Comparison of ENCODE assay signal across 2 cellular contexts in genomic region chr22:43681724-43682360, GRCh38.
TF ChIP-seq lines count a peak whose summit lies in the region.

No MANE protein-coding gene starts in this region.

TF ChIP-seq in WTC11, 78 proteins besides CTCF, POLR2A, EP300 and RAD21:
- TF ChIP-seq ZBTB43 (CRISPR knock-in tag; IDR thresholded peaks at IDR 0.05), result no peak
- no peak for TF ChIP-seq USF2 (CRISPR knock-in tag; IDR thresholded peaks at IDR 0.05)
- TF ChIP-seq NFATC4 (CRISPR knock-in tag; IDR thresholded peaks at IDR 0.05), result no peak
- TF ChIP-seq ZNF317 (CRISPR knock-in tag; IDR thresholded peaks at IDR 0.05; ENCODE audit: borderline replicate concordance, low read depth), result no peak
- no peak for TF ChIP-seq SMAD3 (CRISPR knock-in tag; IDR thresholded peaks at IDR 0.05; ENCODE audit: borderline replicate concordance)
- TF ChIP-seq MAX (CRISPR knock-in tag; IDR thresholded peaks at IDR 0.05), result no peak
- TF ChIP-seq NR3C1 (CRISPR knock-in tag; conservative IDR thresholded peaks at IDR 0.05; ENCODE audit: low read depth), result no peak
- TF ChIP-seq E2F4 (CRISPR knock-in tag; IDR thresholded peaks at IDR 0.05; ENCODE audit: borderline replicate concordance, low read depth), result no peak
- TF ChIP-seq NR2C2 (CRISPR knock-in tag; IDR thresholded peaks at IDR 0.05), result no peak
- TF ChIP-seq ZNF232 (CRISPR knock-in tag; IDR thresholded peaks at IDR 0.05), result no peak

TF ChIP-seq in HepG2, 621 proteins besides CTCF, POLR2A, EP300 and RAD21 (continued from another document):
- TF ChIP-seq, protein P1, sequence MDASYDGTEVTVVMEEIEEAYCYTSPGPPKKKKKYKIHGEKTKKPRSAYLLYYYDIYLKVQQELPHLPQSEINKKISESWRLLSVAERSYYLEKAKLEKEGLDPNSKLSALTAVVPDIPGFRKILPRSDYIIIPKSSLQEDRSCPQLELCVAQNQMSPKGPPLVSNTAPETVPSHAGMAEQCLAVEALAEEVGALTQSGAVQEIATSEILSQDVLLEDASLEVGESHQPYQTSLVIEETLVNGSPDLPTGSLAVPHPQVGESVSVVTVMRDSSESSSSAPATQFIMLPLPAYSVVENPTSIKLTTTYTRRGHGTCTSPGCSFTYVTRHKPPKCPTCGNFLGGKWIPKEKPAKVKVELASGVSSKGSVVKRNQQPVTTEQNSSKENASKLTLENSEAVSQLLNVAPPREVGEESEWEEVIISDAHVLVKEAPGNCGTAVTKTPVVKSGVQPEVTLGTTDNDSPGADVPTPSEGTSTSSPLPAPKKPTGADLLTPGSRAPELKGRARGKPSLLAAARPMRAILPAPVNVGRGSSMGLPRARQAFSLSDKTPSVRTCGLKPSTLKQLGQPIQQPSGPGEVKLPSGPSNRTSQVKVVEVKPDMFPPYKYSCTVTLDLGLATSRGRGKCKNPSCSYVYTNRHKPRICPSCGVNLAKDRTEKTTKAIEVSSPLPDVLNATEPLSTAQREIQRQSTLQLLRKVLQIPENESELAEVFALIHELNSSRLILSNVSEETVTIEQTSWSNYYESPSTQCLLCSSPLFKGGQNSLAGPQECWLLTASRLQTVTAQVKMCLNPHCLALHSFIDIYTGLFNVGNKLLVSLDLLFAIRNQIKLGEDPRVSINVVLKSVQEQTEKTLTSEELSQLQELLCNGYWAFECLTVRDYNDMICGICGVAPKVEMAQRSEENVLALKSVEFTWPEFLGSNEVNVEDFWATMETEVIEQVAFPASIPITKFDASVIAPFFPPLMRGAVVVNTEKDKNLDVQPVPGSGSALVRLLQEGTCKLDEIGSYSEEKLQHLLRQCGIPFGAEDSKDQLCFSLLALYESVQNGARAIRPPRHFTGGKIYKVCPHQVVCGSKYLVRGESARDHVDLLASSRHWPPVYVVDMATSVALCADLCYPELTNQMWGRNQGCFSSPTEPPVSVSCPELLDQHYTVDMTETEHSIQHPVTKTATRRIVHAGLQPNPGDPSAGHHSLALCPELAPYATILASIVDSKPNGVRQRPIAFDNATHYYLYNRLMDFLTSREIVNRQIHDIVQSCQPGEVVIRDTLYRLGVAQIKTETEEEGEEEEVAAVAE (CRISPR knock-in tag; IDR thresholded peaks at IDR 0.05; ENCODE audit: borderline replicate concordance), result no peak
- TF ChIP-seq E2F1 (CRISPR knock-in tag; IDR thresholded peaks at IDR 0.05) (no peak), NR2C2 (CRISPR knock-in tag; IDR thresholded peaks at IDR 0.05; ENCODE audit: borderline replicate concordance) (no peak), AHR (CRISPR knock-in tag; IDR thresholded peaks at IDR 0.05) (no peak), REL (CRISPR knock-in tag; conservative IDR thresholded peaks at IDR 0.05) (no peak), KLF15 (CRISPR knock-in tag; IDR thresholded peaks at IDR 0.05; ENCODE audit: borderline replicate concordance) (no peak), ZNF282 (IDR thresholded peaks at IDR 0.05; ENCODE audit: partially characterized antibody) (no peak), RCOR2 (CRISPR knock-in tag; IDR thresholded peaks at IDR 0.05) (no peak), ZNF800 (CRISPR knock-in tag; IDR thresholded peaks at IDR 0.05) (no peak), SMYD3 (CRISPR knock-in tag; IDR thresholded peaks at IDR 0.05) (no peak), ZNF33B (CRISPR knock-in tag; IDR thresholded peaks at IDR 0.05) (no peak), ZBTB25 (CRISPR knock-in tag; IDR thresholded peaks at IDR 0.05) (no peak)
- TF ChIP-seq, protein P2, sequence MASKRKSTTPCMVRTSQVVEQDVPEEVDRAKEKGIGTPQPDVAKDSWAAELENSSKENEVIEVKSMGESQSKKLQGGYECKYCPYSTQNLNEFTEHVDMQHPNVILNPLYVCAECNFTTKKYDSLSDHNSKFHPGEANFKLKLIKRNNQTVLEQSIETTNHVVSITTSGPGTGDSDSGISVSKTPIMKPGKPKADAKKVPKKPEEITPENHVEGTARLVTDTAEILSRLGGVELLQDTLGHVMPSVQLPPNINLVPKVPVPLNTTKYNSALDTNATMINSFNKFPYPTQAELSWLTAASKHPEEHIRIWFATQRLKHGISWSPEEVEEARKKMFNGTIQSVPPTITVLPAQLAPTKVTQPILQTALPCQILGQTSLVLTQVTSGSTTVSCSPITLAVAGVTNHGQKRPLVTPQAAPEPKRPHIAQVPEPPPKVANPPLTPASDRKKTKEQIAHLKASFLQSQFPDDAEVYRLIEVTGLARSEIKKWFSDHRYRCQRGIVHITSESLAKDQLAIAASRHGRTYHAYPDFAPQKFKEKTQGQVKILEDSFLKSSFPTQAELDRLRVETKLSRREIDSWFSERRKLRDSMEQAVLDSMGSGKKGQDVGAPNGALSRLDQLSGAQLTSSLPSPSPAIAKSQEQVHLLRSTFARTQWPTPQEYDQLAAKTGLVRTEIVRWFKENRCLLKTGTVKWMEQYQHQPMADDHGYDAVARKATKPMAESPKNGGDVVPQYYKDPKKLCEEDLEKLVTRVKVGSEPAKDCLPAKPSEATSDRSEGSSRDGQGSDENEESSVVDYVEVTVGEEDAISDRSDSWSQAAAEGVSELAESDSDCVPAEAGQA (IDR thresholded peaks at IDR 0.05; ENCODE audit: low read depth), result no peak
- TF ChIP-seq, protein P2 (CRISPR knock-in tag; IDR thresholded peaks at IDR 0.05; ENCODE audit: borderline replicate concordance), result no peak
- TF ChIP-seq, protein P3, sequence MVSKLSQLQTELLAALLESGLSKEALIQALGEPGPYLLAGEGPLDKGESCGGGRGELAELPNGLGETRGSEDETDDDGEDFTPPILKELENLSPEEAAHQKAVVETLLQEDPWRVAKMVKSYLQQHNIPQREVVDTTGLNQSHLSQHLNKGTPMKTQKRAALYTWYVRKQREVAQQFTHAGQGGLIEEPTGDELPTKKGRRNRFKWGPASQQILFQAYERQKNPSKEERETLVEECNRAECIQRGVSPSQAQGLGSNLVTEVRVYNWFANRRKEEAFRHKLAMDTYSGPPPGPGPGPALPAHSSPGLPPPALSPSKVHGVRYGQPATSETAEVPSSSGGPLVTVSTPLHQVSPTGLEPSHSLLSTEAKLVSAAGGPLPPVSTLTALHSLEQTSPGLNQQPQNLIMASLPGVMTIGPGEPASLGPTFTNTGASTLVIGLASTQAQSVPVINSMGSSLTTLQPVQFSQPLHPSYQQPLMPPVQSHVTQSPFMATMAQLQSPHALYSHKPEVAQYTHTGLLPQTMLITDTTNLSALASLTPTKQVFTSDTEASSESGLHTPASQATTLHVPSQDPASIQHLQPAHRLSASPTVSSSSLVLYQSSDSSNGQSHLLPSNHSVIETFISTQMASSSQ (IDR thresholded peaks at IDR 0.05; ENCODE audit: low read depth), result no peak
- TF ChIP-seq, protein P3 (CRISPR knock-in tag; IDR thresholded peaks at IDR 0.05; ENCODE audit: borderline replicate concordance), result no peak
